ENCODE assay signal across 12 cellular contexts in genomic region chr20:32707691-32708581, GRCh38. TPM values are rescaled to one million over a fixed set of nuclear protein-coding genes. Genes with fewer than 3 reads are reported as not detected.
DNase-seq lines count a peak whose midpoint lies in the region; ATAC-seq, FAIRE-seq and TF ChIP-seq lines count a peak whose summit lies in the region.
"Had no signal": no experiment of that assay in that cellular context is flagged by ENCODE, and none has a peak within 500 bp of the region (broad histone marks: within the 10 kb centered on the region; RNA-seq: fewer than 3 reads in every experiment).

No MANE protein-coding gene starts in this region.

- POLR2A ChIA-PET in naive thymus-derived CD8-positive, alpha-beta T cell (lab: Charles Lee), result no interaction called here

- DNase-seq in EH (ENCODE audit: low read depth), result peak; percentile 89
- peak; percentile 11 for DNase-seq in bronchial epithelial cell (ENCODE audit: low read depth)
- no peak for DNase-seq in naive thymus-derived CD8-positive, alpha-beta T cell
- no peak for DNase-seq in MG63
- no peak for DNase-seq in omental fat pad (ENCODE audit: low spot score)
- no peak for DNase-seq in GM19240 (ENCODE audit: insufficient read length, low spot score)
- DNase-seq: activated CD8-positive, alpha-beta memory T cell treated with anti-CD3 and anti-CD28 coated beads for 24 hours; amygdala; naive B cell; NCI-H1105 treated with DMSO at 0.1 percent for 48 hours; stimulated activated naive B cell treated with anti-CD40 and anti-IgM and Interleukin-4, amounts not matched to agents 10 μg/mL and 1 μg/mL and 100 μg/mL, for 72 hours had no signal

- H3K36me3 ChIP-seq in HUES64 (ENCODE audit: insufficient read depth, low read length) (peaks cover 31% of the 10 kb centered on the region), bronchial epithelial cell (ENCODE audit: control insufficient read depth, insufficient read depth, low read length) (peaks cover 1% of the 10 kb centered on the region), MG63 (peaks cover 14% of the 10 kb centered on the region)

- H3K4me3 ChIP-seq in HUES64 (ENCODE audit: low read length), result no peak overlapping the region
- H3K4me3 ChIP-seq in bronchial epithelial cell (ENCODE audit: low read depth, low read length), result no peak overlapping the region
- no peak overlapping the region for H3K4me3 ChIP-seq in MG63

- H3K9me3 Mint-ChIP-seq in naive thymus-derived CD8-positive, alpha-beta T cell, result no peaks in the 10 kb centered on the region
- H3K9me3 Mint-ChIP-seq: naive B cell; stimulated activated naive B cell treated with anti-CD40 and anti-IgM and Interleukin-4, amounts not matched to agents 10 μg/mL and 1 μg/mL and 100 μg/mL, for 72 hours had no signal

- H3K27me3 ChIP-seq in HUES64 (ENCODE audit: insufficient read depth, low read length), result no peaks in the 10 kb centered on the region
- H3K27me3 ChIP-seq in bronchial epithelial cell (ENCODE audit: control insufficient read depth, insufficient read depth, low read length), result no peaks in the 10 kb centered on the region
- H3K27me3 ChIP-seq in MG63, result no peaks in the 10 kb centered on the region

- WGBS in HUES64, result 72% methylated on average over 5 of the region's 5 CpGs

- no peak for FAIRE-seq in bronchial epithelial cell (lab: Jason Lieb, UNC)

- no peaks in the 10 kb centered on the region for H3K27me3 Mint-ChIP-seq in naive thymus-derived CD8-positive, alpha-beta T cell
- H3K27me3 Mint-ChIP-seq: naive B cell; stimulated activated naive B cell treated with anti-CD40 and anti-IgM and Interleukin-4, amounts not matched to agents 10 μg/mL and 1 μg/mL and 100 μg/mL, for 72 hours had no signal

- peaks cover 35% of the 10 kb centered on the region for H3K4me1 ChIP-seq in HUES64 (ENCODE audit: insufficient read depth, low read length)

- H3K36me3 Mint-ChIP-seq in naive thymus-derived CD8-positive, alpha-beta T cell, result peaks cover 0 to 55% (median 10%) of the 10 kb centered on the region in 3 donors

- TF ChIP-seq CTCF in bronchial epithelial cell (IDR thresholded peaks at IDR 0.05; ENCODE audit: insufficient read depth, low read length, severe bottlenecking), result no peak
- no peak for TF ChIP-seq CTCF in omental fat pad (IDR thresholded peaks at IDR 0.05)

- no peak overlapping the region for H3K4me3 Mint-ChIP-seq in naive thymus-derived CD8-positive, alpha-beta T cell
- H3K4me3 Mint-ChIP-seq: naive B cell; stimulated activated naive B cell treated with anti-CD40 and anti-IgM and Interleukin-4, amounts not matched to agents 10 μg/mL and 1 μg/mL and 100 μg/mL, for 72 hours had no signal

- H3K27ac ChIP-seq in HUES64 (ENCODE audit: low read depth, low read length), result peak overlapping the region; percentile 59

- peaks cover 0 to 11% (median 5%) of the 10 kb centered on the region in 4 donors for H3K4me1 Mint-ChIP-seq in naive thymus-derived CD8-positive, alpha-beta T cell

- ATAC-seq in naive thymus-derived CD8-positive, alpha-beta T cell, result no peak
- ATAC-seq in omental fat pad (ENCODE audit: low FRiP score), result no peak
- ATAC-seq: stimulated activated naive B cell treated with anti-CD40 and anti-IgM and Interleukin-4, amounts not matched to agents 10 μg/mL and 1 μg/mL and 100 μg/mL, for 72 hours had no signal

- H3K9me3 ChIP-seq in HUES64 (ENCODE audit: insufficient read depth, low read depth, low read length) (no peaks in the 10 kb centered on the region), MG63 (no peaks in the 10 kb centered on the region)

- H3K9ac ChIP-seq in HUES64 (ENCODE audit: low read depth, low read length), result no peak overlapping the region

- H3K27ac Mint-ChIP-seq in naive thymus-derived CD8-positive, alpha-beta T cell, result peak overlapping the region in 8 of 10 donors; percentile 16 to 77 (median 42)
- H3K27ac Mint-ChIP-seq: stimulated activated naive B cell treated with anti-CD40 and anti-IgM and Interleukin-4, amounts not matched to agents 10 μg/mL and 1 μg/mL and 100 μg/mL, for 72 hours had no signal

RNA-seq across cellular contexts. Expression of gene C20orf203, which starts 34.2 kb away (rescaled TPM):
- not detected for polyA plus RNA-seq in HUES64 (2013, experiment 1 of 2)
- not detected for polyA plus RNA-seq in HUES64 (2013, experiment 2 of 2)
- total RNA-seq in bronchial epithelial cell (under 0.01 TPM in 2 replicates), omental fat pad (under 1 TPM in 2 of 4 donors, not detected in 2; 0.09 to 0.47 TPM)
- total RNA-seq in naive thymus-derived CD8-positive, alpha-beta T cell, result under 1 TPM; 0.41 to 0.57 TPM
- polyA plus RNA-seq in naive thymus-derived CD8-positive, alpha-beta T cell, result under 1 TPM in 1 of 3 donors, not detected in 2; 0.18 TPM
- total RNA-seq in MG63 (2014; rRNA removed; shearing (Covaris generic); ENCODE audit: low replicate concordance), result not detected in 2 replicates

RNA-seq across cellular contexts. Expression of gene COMMD7, which starts 35.3 kb away (rescaled TPM):
- polyA plus RNA-seq in HUES64 (2013, experiment 1 of 2), result 46.8 TPM
- polyA plus RNA-seq in HUES64 (2013, experiment 2 of 2), result 42.3 TPM
- total RNA-seq in bronchial epithelial cell (10.5 and 18.9 TPM in 2 replicates), omental fat pad (10 to 100 TPM; 19.3 to 20.6 (median 19.8) TPM)
- 10 to 100 TPM; 32.4 to 36.4 TPM for total RNA-seq in naive thymus-derived CD8-positive, alpha-beta T cell
- 100 to 1,000 TPM; 120 to 138 (median 123) TPM for polyA plus RNA-seq in naive thymus-derived CD8-positive, alpha-beta T cell
- 70.5 and 112 TPM in 2 replicates for total RNA-seq in MG63 (2014; rRNA removed; shearing (Covaris generic); ENCODE audit: low replicate concordance)

RNA-seq across cellular contexts. Expression of gene DNMT3B, which starts 54.2 kb away (rescaled TPM):
- 348 TPM for polyA plus RNA-seq in HUES64 (2013, experiment 1 of 2)
- 271 TPM for polyA plus RNA-seq in HUES64 (2013, experiment 2 of 2)
- total RNA-seq in bronchial epithelial cell, result 0.79 and 2.4 TPM in 2 replicates
- under 1 TPM; 0.44 to 0.82 TPM for total RNA-seq in naive thymus-derived CD8-positive, alpha-beta T cell
- under 1 TPM in 2 of 3 donors, not detected in 1; 0.08 to 0.65 TPM for polyA plus RNA-seq in naive thymus-derived CD8-positive, alpha-beta T cell
- 5.6 and 6.6 TPM in 2 replicates for total RNA-seq in MG63 (2014; rRNA removed; shearing (Covaris generic); ENCODE audit: low replicate concordance)
- 1 to 10 TPM in 1 of 4 donors, under 1 TPM in 3; 0.24 to 2.0 (median 0.44) TPM for total RNA-seq in omental fat pad

Comparison
In these comparisons a context has a peak if more than half of its experiments do, and no peak if none do; other contexts are left out.
1. DNase-seq: peak in EH (single experiment) and bronchial epithelial cell (single experiment); none in naive thymus-derived CD8-positive, alpha-beta T cell (0 of 10), MG63 (single experiment), omental fat pad (single experiment) and GM19240 (single experiment).